Comparison of ENCODE assay signal across 8 cellular contexts in genomic region chr5:170603578-170604565, GRCh38.
DNase-seq lines count a peak whose midpoint lies in the region; TF ChIP-seq lines count a peak whose summit lies in the region.

No MANE protein-coding gene starts in this region.

- H3K27ac ChIP-seq in cardiac muscle cell (no peak overlapping the region), sigmoid colon (no peak overlapping the region)

- H3K36me3 ChIP-seq in cardiac muscle cell (no peaks in the 10 kb centered on the region), sigmoid colon (no peaks in the 10 kb centered on the region)

- POLR2A ChIA-PET in HEK293T (lab: Yijun Ruan, JAX) = no interaction called here

- intact Hi-C loops in sigmoid colon (cut with DNase I) = loop anchor here (2.0 kb wide), 1 partner anchor 29 kb away; no protein-coding TSS in a partner anchor

- 49 to 52% methylated on average over 12 of the region's 12 CpGs for WGBS in sigmoid colon, 2 donors

- H3K9me3 ChIP-seq in cardiac muscle cell (ENCODE audit: low read depth) (no peaks in the 10 kb centered on the region), sigmoid colon (no peaks in the 10 kb centered on the region)

- DNase-seq in NCI-H146 (lab: John Stamatoyannopoulos, UW) = peak; percentile 19
- no peak for DNase-seq in NCI-H146 treated with DMSO at 0.1 percent for 48 hours (lab: John Stamatoyannopoulos, UW; ENCODE audit: unreplicated experiment)
- peak; percentile 92 for DNase-seq in HEK293T (ENCODE audit: extremely low spot score)
- peak; percentile 4 for DNase-seq in NCI-H526 treated with DMSO at 0.1 percent for 48 hours (lab: John Stamatoyannopoulos, UW)
- peak; percentile 19 for DNase-seq in activated T-cell treated with anti-CD3 and anti-CD28 coated beads, Interleukin-2, amount 50 U/mL, for 1 hour
- peak; percentile 57 to 83 for DNase-seq in cardiac muscle cell (ENCODE audit: low read depth in 1 of 2, low spot score in 1 of 2)
- DNase-seq in sigmoid colon = peak; percentile 62
- no peak for DNase-seq in NCI-H2107 treated with DMSO at 0.1 percent for 48 hours (lab: John Stamatoyannopoulos, UW; ENCODE audit: unreplicated experiment)

- H3K4me1 ChIP-seq in cardiac muscle cell (ENCODE audit: low read depth) (no peaks in the 10 kb centered on the region), sigmoid colon (no peaks in the 10 kb centered on the region)

- no peak for TF ChIP-seq EP300 in sigmoid colon (IDR thresholded peaks at IDR 0.05)

- H3K4me3 ChIP-seq in cardiac muscle cell = no peak overlapping the region
- no peak overlapping the region for H3K4me3 ChIP-seq in sigmoid colon

- CTCF ChIA-PET in HEK293T (lab: Yijun Ruan, JAX) = interaction anchor here (0.6 to 1.0 kb wide), 4 partner anchors 21 to 204 kb away, joined by 3 to 4 read pairs (median 3); no protein-coding TSS in a partner anchor

- TF ChIP-seq CTCF in cardiac muscle cell (IDR thresholded peaks at IDR 0.05; ENCODE audit: low read depth, low read length) = peak; percentile 74
- peak in 3 of 4 experiments; percentile 33 to 66 (median 57) for TF ChIP-seq CTCF in sigmoid colon (IDR thresholded peaks at IDR 0.05)

- TF ChIP-seq POLR2A in sigmoid colon (IDR thresholded peaks at IDR 0.05) = no peak

- H3K27me3 ChIP-seq in cardiac muscle cell (peaks cover 34% of the 10 kb centered on the region), sigmoid colon (no peaks in the 10 kb centered on the region)

TF ChIP-seq in HEK293T, 16 proteins besides CTCF, POLR2A, EP300 and RAD21:
- no peak for TF ChIP-seq TARDBP (IDR thresholded peaks at IDR 0.05)
- no peak for TF ChIP-seq LEF1 (IDR thresholded peaks at IDR 0.05; ENCODE audit: borderline replicate concordance)
- TF ChIP-seq ZNF384 (IDR thresholded peaks at IDR 0.05) = no peak
- TF ChIP-seq BHLHE40 (IDR thresholded peaks at IDR 0.05; ENCODE audit: borderline replicate concordance) = no peak
- no peak for TF ChIP-seq ELF4 (IDR thresholded peaks at IDR 0.05)
- TF ChIP-seq L3MBTL2 (conservative IDR thresholded peaks at IDR 0.05) = no peak
- TF ChIP-seq HDGF (IDR thresholded peaks at IDR 0.05; ENCODE audit: borderline replicate concordance) = no peak
- no peak for TF ChIP-seq FOXA1 (IDR thresholded peaks at IDR 0.05)
- no peak for TF ChIP-seq CTBP1 (IDR thresholded peaks at IDR 0.05; ENCODE audit: borderline replicate concordance)
- TF ChIP-seq SP1 (IDR thresholded peaks at IDR 0.05) = no peak
- no peak for TF ChIP-seq FOXK2 (IDR thresholded peaks at IDR 0.05)
- TF ChIP-seq FOXM1 (IDR thresholded peaks at IDR 0.05; ENCODE audit: borderline replicate concordance) = no peak
- TF ChIP-seq SUZ12 (IDR thresholded peaks at IDR 0.05) = no peak
- no peak for TF ChIP-seq ARNT (IDR thresholded peaks at IDR 0.05)
- TF ChIP-seq, protein P1, sequence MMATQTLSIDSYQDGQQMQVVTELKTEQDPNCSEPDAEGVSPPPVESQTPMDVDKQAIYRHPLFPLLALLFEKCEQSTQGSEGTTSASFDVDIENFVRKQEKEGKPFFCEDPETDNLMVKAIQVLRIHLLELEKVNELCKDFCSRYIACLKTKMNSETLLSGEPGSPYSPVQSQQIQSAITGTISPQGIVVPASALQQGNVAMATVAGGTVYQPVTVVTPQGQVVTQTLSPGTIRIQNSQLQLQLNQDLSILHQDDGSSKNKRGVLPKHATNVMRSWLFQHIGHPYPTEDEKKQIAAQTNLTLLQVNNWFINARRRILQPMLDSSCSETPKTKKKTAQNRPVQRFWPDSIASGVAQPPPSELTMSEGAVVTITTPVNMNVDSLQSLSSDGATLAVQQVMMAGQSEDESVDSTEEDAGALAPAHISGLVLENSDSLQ (IDR thresholded peaks at IDR 0.05) = no peak
- TF ChIP-seq NFRKB (IDR thresholded peaks at IDR 0.05) = no peak
TF ChIP-seq in HEK293T: peak in this region for 0.

Comparison
In these comparisons a context has a peak if more than half of its experiments do, and no peak if none do; other contexts are left out.
1. DNase-seq: peak in NCI-H146 (single experiment), HEK293T (single experiment), NCI-H526 treated with DMSO at 0.1 percent for 48 hours (single experiment), activated T-cell treated with anti-CD3 and anti-CD28 coated beads, Interleukin-2, amount 50 U/mL, for 1 hour (single experiment), cardiac muscle cell (2 of 2) and sigmoid colon (single experiment); none in NCI-H146 treated with DMSO at 0.1 percent for 48 hours (single experiment) and NCI-H2107 treated with DMSO at 0.1 percent for 48 hours (single experiment).